ENCODE assay signal across 8 cellular contexts in the genomic region with DNA sequence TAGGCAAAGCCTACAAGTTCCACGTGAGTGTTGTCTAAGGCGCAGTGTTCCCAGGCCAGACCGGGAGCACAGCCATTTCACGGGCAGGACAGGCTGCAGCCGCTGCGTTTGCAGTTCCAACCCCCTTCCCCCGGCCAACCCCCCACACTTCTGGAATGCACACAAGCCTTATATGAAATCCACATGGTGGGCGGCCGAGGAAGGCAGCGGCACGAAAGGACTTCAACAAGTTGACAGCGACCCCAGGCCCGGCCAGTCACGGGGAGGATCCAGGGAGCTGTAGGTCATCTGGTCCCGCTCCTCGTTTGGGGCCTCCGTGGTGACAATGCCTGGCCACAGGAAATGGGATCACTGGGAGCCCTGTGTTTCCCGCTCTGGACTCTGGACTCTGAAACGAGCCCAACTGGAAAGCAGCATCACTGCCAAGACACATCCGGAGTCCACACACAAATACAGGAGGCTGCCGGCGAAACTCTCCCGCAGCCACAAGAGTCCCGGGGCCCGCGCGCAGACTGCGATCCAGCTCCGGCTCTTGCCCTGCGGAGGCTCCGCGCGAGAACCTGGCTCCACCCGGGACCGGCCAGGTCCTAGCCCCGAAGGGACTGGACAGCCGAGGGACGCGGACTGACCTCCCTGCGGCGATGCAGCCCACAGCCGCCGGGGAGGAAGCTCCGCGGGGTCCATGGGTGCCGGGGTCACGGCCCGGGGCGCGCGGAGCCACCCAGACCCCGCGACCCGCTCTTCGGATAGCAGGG. TPM values are rescaled to one million over a fixed set of nuclear protein-coding genes. Genes with fewer than 3 reads are reported as not detected.
DNase-seq lines count a peak whose midpoint lies in the region; ATAC-seq, FAIRE-seq and TF ChIP-seq lines count a peak whose summit lies in the region.

No MANE protein-coding gene starts in this region.

- H3K27ac Mint-ChIP-seq in stimulated activated effector memory CD8-positive, alpha-beta T cell treated with anti-CD3 and anti-CD28 coated beads, Interleukin-12 subunit alpha, Interleukin-12 subunit beta, amount 100 ng/mL, for 72 hours = no peak overlapping the region

- peak overlapping the region; percentile 54 for H3K4me3 Mint-ChIP-seq in stimulated activated effector memory CD8-positive, alpha-beta T cell treated with anti-CD3 and anti-CD28 coated beads, Interleukin-12 subunit alpha, Interleukin-12 subunit beta, amount 100 ng/mL, for 72 hours

- peaks cover 8% of the 10 kb centered on the region for H3K36me3 ChIP-seq in ACC112 (ENCODE audit: insufficient read depth, low read length)

- H3K9me3 Mint-ChIP-seq in stimulated activated effector memory CD8-positive, alpha-beta T cell treated with anti-CD3 and anti-CD28 coated beads, Interleukin-12 subunit alpha, Interleukin-12 subunit beta, amount 100 ng/mL, for 72 hours = no peaks in the 10 kb centered on the region

- H3K36me3 Mint-ChIP-seq in stimulated activated effector memory CD8-positive, alpha-beta T cell treated with anti-CD3 and anti-CD28 coated beads, Interleukin-12 subunit alpha, Interleukin-12 subunit beta, amount 100 ng/mL, for 72 hours = no peaks in the 10 kb centered on the region

- no peak for TF ChIP-seq CTCF in choroid plexus epithelial cell (conservative IDR thresholded peaks at IDR 0.05; ENCODE audit: low read depth, low read length)

- peak overlapping the region; percentile 94 for H3K4me3 ChIP-seq in ACC112 (ENCODE audit: low read depth, low read length)
- H3K4me3 ChIP-seq in choroid plexus epithelial cell (ENCODE audit: low read depth, low read length) = peak overlapping the region; percentile 89

- no peaks in the 10 kb centered on the region for H3K27me3 ChIP-seq in ACC112 (ENCODE audit: insufficient read depth, low read length)

- H3K27ac ChIP-seq in ACC112 (ENCODE audit: low read depth, low read length) = peak overlapping the region; percentile 46

- H3K4me1 ChIP-seq in ACC112 (ENCODE audit: control insufficient read depth, insufficient read depth, low read length, unreplicated experiment) = peaks cover 5% of the 10 kb centered on the region

- peaks cover 28% of the 10 kb centered on the region for H3K79me2 ChIP-seq in ACC112 (ENCODE audit: control insufficient read depth, insufficient read depth, low read length, unreplicated experiment)

- peak overlapping the region; percentile 90 for H2AFZ ChIP-seq in ACC112 (ENCODE audit: low read length, unreplicated experiment)

- FAIRE-seq in RCC 7860 (lab: Jason Lieb, UNC) = no peak

- H3K4me1 Mint-ChIP-seq in stimulated activated effector memory CD8-positive, alpha-beta T cell treated with anti-CD3 and anti-CD28 coated beads, Interleukin-12 subunit alpha, Interleukin-12 subunit beta, amount 100 ng/mL, for 72 hours = peaks cover 10% of the 10 kb centered on the region

- DNase-seq in choroid plexus epithelial cell (ENCODE audit: low read depth) (peak; percentile 76), kidney tubule cell (ENCODE audit: low spot score) (peak; percentile 61), NCI-H1092 treated with DMSO at 0.1 percent for 48 hours (lab: John Stamatoyannopoulos, UW) (no peak), RCC 7860 (ENCODE audit: low spot score) (no peak)
- DNase-seq in stimulated activated effector memory CD8-positive, alpha-beta T cell treated with anti-CD3 and anti-CD28 coated beads, Interleukin-12 subunit alpha, Interleukin-12 subunit beta, amount 100 ng/mL, for 72 hours (ENCODE audit: low spot score in 2 of 2) = peak in 1 of 2 donors; percentile 51

- peak; percentile 13 for ATAC-seq in GM18861 (IDR thresholded peaks at IDR 0.05; ENCODE audit: unreplicated experiment)
- peak; percentile 39 for ATAC-seq in stimulated activated effector memory CD8-positive, alpha-beta T cell treated with anti-CD3 and anti-CD28 coated beads, Interleukin-12 subunit alpha, Interleukin-12 subunit beta, amount 100 ng/mL, for 72 hours

TF ChIP-seq in PFSK-1, 5 proteins besides CTCF, POLR2A, EP300 and RAD21:
- TF ChIP-seq TAF1 (IDR thresholded peaks at IDR 0.05; ENCODE audit: borderline replicate concordance, insufficient read depth, low read length) (peak; percentile 68; the same call in 1 of the 2 replicates), SIN3A (IDR thresholded peaks at IDR 0.05; ENCODE audit: borderline replicate concordance, insufficient read depth, low read length) (0 out of 2 replicates have a peak, but pooled peaks have one; percentile 9), FOXP2 (optimal IDR thresholded peaks at IDR 0.05; ENCODE audit: borderline replicate concordance, extremely low read depth, extremely low read length, insufficient read depth) (no peak)

RNA-seq across cellular contexts. Expression of a gene that starts 0.8 kb away (rescaled TPM):
- polyA plus RNA-seq in PFSK-1 (2012; ENCODE audit: insufficient read length, low read depth) = 96.9 TPM

Comparison
In these comparisons a context has a peak if more than half of its experiments do, and no peak if none do; other contexts are left out.
1. DNase-seq: peak in choroid plexus epithelial cell (single experiment) and kidney tubule cell (single experiment); none in NCI-H1092 treated with DMSO at 0.1 percent for 48 hours (single experiment) and RCC 7860 (single experiment).